In genomic region chr1:87330954-87331318, GRCh38 we compare ENCODE assay signal across 8 cellular contexts. TPM values are rescaled to one million over a fixed set of nuclear protein-coding genes. Genes with fewer than 3 reads are reported as not detected.
DNase-seq lines count a peak whose midpoint lies in the region; ATAC-seq, FAIRE-seq and TF ChIP-seq lines count a peak whose summit lies in the region.

No MANE protein-coding gene starts in this region.

- peak overlapping the region; percentile 93 for H3K4me3 Mint-ChIP-seq in T-helper 2 cell treated with Interferon-gamma antibody and Interleukin-4, amounts not matched to agents 5 μg/mL and 100 μg/mL, for 36 hours
- H3K4me3 Mint-ChIP-seq in activated naive CD8-positive, alpha-beta T cell = peak overlapping the region; percentile 89

- dilution Hi-C loops in keratinocyte (cut with MboI; ENCODE audit: extremely low pct_ligation_motif_present, low sequenced_read_pairs) = no loop called here

- TF ChIP-seq CTCF in keratinocyte (optimal IDR thresholded peaks at IDR 0.05 in 1 of 3, IDR thresholded peaks at IDR 0.05 in 1 of 3, conservative IDR thresholded peaks at IDR 0.05 in 1 of 3; ENCODE audit: extremely low read depth in 1 of 3, insufficient read depth in 2 of 3, low read length in 3 of 3) (no peak), testis (IDR thresholded peaks at IDR 0.05) (no peak)

- peaks cover 39% of the 10 kb centered on the region for H3K27me3 Mint-ChIP-seq in T-helper 2 cell treated with Interferon-gamma antibody and Interleukin-4, amounts not matched to agents 5 μg/mL and 100 μg/mL, for 36 hours (ENCODE audit: low read depth)
- H3K27me3 Mint-ChIP-seq in activated naive CD8-positive, alpha-beta T cell = no peaks in the 10 kb centered on the region

- H4K20me1 ChIP-seq in keratinocyte (ENCODE audit: control insufficient read depth, extremely low read depth, insufficient read depth, low read length) = peaks cover 7% of the 10 kb centered on the region

- H3K9ac ChIP-seq in keratinocyte (ENCODE audit: control insufficient read depth, extremely low read depth, insufficient read depth, low read length) = peak overlapping the region; percentile 89

- H3K9me3 Mint-ChIP-seq in T-helper 2 cell treated with Interferon-gamma antibody and Interleukin-4, amounts not matched to agents 5 μg/mL and 100 μg/mL, for 36 hours = no peaks in the 10 kb centered on the region
- no peaks in the 10 kb centered on the region for H3K9me3 Mint-ChIP-seq in activated naive CD8-positive, alpha-beta T cell (ENCODE audit: low read depth)

- peaks cover 37% of the 10 kb centered on the region for H3K4me1 ChIP-seq in keratinocyte (ENCODE audit: control insufficient read depth, extremely low read depth, insufficient read depth, low read length)
- peaks cover 14% of the 10 kb centered on the region for H3K4me1 ChIP-seq in testis

- peak overlapping the region; percentile 90 for H3K4me2 ChIP-seq in keratinocyte (ENCODE audit: control insufficient read depth, extremely low read depth, insufficient read depth, low read depth, low read length)

- peak overlapping the region; percentile 71 to 92 (median 87) for H3K4me3 ChIP-seq in keratinocyte (ENCODE audit: control insufficient read depth in 2 of 3, extremely low read depth in 1 of 3, insufficient read depth in 2 of 3, low read depth in 1 of 3, low read length in 3 of 3)
- peak overlapping the region; percentile 91 to 97 for H3K4me3 ChIP-seq in testis

- no peaks in the 10 kb centered on the region for H3K9me1 ChIP-seq in keratinocyte (ENCODE audit: control insufficient read depth, extremely low read depth, insufficient read depth, low read length)

- ATAC-seq in HG02588 (IDR thresholded peaks at IDR 0.05; ENCODE audit: unreplicated experiment) (no peak), HG02623 (IDR thresholded peaks at IDR 0.05; ENCODE audit: unreplicated experiment) (no peak)

- intact Hi-C loops in testis (cut with DNase I; ENCODE audit: low total_unique reads) = no loop called here

- WGBS in testis, 2 donors = 0 to 2% methylated on average over 8 of the region's 8 CpGs

- peak overlapping the region; percentile 91 for H3K27ac Mint-ChIP-seq in T-helper 2 cell treated with Interferon-gamma antibody and Interleukin-4, amounts not matched to agents 5 μg/mL and 100 μg/mL, for 36 hours
- H3K27ac Mint-ChIP-seq in activated naive CD8-positive, alpha-beta T cell = peak overlapping the region; percentile 79

- H3K79me2 ChIP-seq in keratinocyte (ENCODE audit: control insufficient read depth, insufficient read depth, low read length) = peaks cover 39% of the 10 kb centered on the region

- peak overlapping the region; percentile 68 for H2AFZ ChIP-seq in keratinocyte (ENCODE audit: control insufficient read depth, low read length)

- FAIRE-seq in keratinocyte (lab: Jason Lieb, UNC) = no peak

- no peaks in the 10 kb centered on the region for H3K9me3 ChIP-seq in keratinocyte (ENCODE audit: control insufficient read depth, low read depth, low read length)
- H3K9me3 ChIP-seq in testis = no peaks in the 10 kb centered on the region

- peaks cover 44% of the 10 kb centered on the region for H3K4me1 Mint-ChIP-seq in T-helper 2 cell treated with Interferon-gamma antibody and Interleukin-4, amounts not matched to agents 5 μg/mL and 100 μg/mL, for 36 hours (ENCODE audit: low read depth)
- peaks cover 61% of the 10 kb centered on the region for H3K4me1 Mint-ChIP-seq in activated naive CD8-positive, alpha-beta T cell (ENCODE audit: low read depth)

- H3K36me3 ChIP-seq in keratinocyte (ENCODE audit: control insufficient read depth in 2 of 2, extremely low read depth in 1 of 2, insufficient read depth in 2 of 2, low read length in 2 of 2) (peaks cover 0 to 5% of the 10 kb centered on the region in 2 experiments), testis (ENCODE audit: low read depth, missing control alignments) (no peaks in the 10 kb centered on the region)

- H3K27me3 ChIP-seq in keratinocyte (ENCODE audit: control insufficient read depth, extremely low read depth, insufficient read depth, low read length) (no peaks in the 10 kb centered on the region), testis (no peaks in the 10 kb centered on the region)

- no peak for DNase-seq in T-helper 2 cell treated with Interferon-gamma antibody and Interleukin-4, amounts not matched to agents 5 μg/mL and 100 μg/mL, for 36 hours (ENCODE audit: low spot score)
- no peak for DNase-seq in T-helper 2 cell
- DNase-seq in keratinocyte (ENCODE audit: low read depth, low spot score) = no peak
- DNase-seq in testis = no peak
- DNase-seq in NCI-H446 (lab: John Stamatoyannopoulos, UW) = no peak

- H3K27ac ChIP-seq in keratinocyte (ENCODE audit: control insufficient read depth, insufficient read depth, low read length) = peak overlapping the region; percentile 88
- H3K27ac ChIP-seq in testis = peak overlapping the region; percentile 55 to 97

- no peak for TF ChIP-seq POLR2A in testis (IDR thresholded peaks at IDR 0.05)

- H3K36me3 Mint-ChIP-seq in T-helper 2 cell treated with Interferon-gamma antibody and Interleukin-4, amounts not matched to agents 5 μg/mL and 100 μg/mL, for 36 hours (ENCODE audit: low read depth) = peaks cover 22% of the 10 kb centered on the region
- peaks cover 2% of the 10 kb centered on the region for H3K36me3 Mint-ChIP-seq in activated naive CD8-positive, alpha-beta T cell

RNA-seq across cellular contexts. Expression of gene LMO4, which starts 2.3 kb away (rescaled TPM):
- 31.7 to 33.4 TPM (median 33.4 TPM) in 3 replicates for polyA plus RNA-seq in keratinocyte
- polyA plus RNA-seq in keratinocyte (2011; ENCODE audit: low read depth) = 15.5 TPM
- polyA plus RNA-seq in keratinocyte (2011; cell fraction: cytosol; rRNA removed) = 24.2 and 34.9 TPM in 2 replicates
- polyA plus RNA-seq in keratinocyte (2011; cell fraction: nucleus; rRNA removed) = 22.1 and 24.3 TPM in 2 replicates
- 23.5 and 48.9 TPM in 2 replicates for polyA plus RNA-seq in keratinocyte (2012; ENCODE audit: low replicate concordance)
- polyA minus RNA-seq in keratinocyte = 9.5 to 19.7 TPM (median 16.3 TPM) in 3 replicates
- 15.2 TPM for polyA minus RNA-seq in keratinocyte (2011; cell fraction: cytosol; rRNA and poly(A)+ RNA removed)
- polyA minus RNA-seq in keratinocyte (2011; cell fraction: nucleus; rRNA and poly(A)+ RNA removed) = 3.1 and 5.0 TPM in 2 replicates
- 10 to 100 TPM; 38.3 to 65.6 TPM for total RNA-seq in testis
- polyA plus RNA-seq in testis (ENCODE audit: insufficient read depth, low read depth, low replicate concordance) = 76.6 TPM
